Comparison of ENCODE assay signal across 13 cellular contexts in the genomic region with DNA sequence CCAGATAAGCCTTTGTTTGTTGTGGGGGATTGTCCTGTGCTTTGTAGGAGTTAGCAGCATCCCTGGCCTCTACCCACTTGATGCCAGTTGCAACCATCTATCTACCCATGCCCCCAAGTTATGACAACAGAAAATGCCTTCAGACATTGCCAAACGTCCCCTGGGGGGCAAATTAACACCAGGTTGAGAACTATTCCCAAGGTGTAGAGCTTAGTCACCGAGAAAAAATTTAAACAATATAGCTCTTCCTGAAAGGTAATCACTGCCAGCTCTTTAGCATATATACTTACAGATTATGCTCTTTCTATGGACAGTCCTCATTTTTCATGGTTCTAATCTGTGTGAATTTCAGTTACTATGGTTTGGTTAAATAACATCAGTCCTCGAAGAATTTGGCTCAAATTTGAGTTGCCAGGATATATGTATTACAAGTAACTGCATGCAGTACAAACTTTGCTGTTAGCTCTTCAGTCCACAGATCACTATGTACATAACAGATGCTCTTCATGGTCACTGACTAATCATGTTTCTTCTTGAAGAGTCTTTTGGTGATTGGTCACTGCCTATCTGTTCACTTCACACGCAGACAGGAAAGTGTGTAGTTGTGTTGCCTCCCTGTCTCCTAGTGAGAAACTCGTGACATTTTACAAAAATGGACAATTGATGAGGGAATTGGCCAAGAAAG. TPM values are rescaled to one million over a fixed set of nuclear protein-coding genes. Genes with fewer than 3 reads are reported as not detected.
DNase-seq lines count a peak whose midpoint lies in the region; ATAC-seq and TF ChIP-seq lines count a peak whose summit lies in the region.
"Had no signal": no experiment of that assay in that cellular context is flagged by ENCODE, and none has a peak within 500 bp of the region (broad histone marks: within the 10 kb centered on the region; RNA-seq: fewer than 3 reads in every experiment).

No MANE protein-coding gene starts in this region.

- no peaks in the 10 kb centered on the region for H3K9me2 ChIP-seq in hepatocyte (replicated peaks; ENCODE audit: insufficient read depth)

- no peaks in the 10 kb centered on the region for H3K9me3 ChIP-seq in cardiac muscle cell (ENCODE audit: low read depth)
- H3K9me3 ChIP-seq in hepatocyte (ENCODE audit: low read depth): no peaks in the 10 kb centered on the region

- H3K27ac ChIP-seq in cardiac muscle cell (peak overlapping the region; percentile 24), hepatocyte (peak overlapping the region; percentile 50)

- ATAC-seq in Right ventricle myocardium superior (ENCODE audit: poor library complexity): no peak
- no peak for ATAC-seq in T-cell (replicated peaks in 1 of 4)
- no peak for ATAC-seq in stimulated activated naive B cell treated with anti-CD40 and anti-IgM and Interleukin-4, amounts not matched to agents 10 μg/mL and 1 μg/mL and 100 μg/mL, for 72 hours (replicated peaks)
- no peak for ATAC-seq in GM21825 (IDR thresholded peaks at IDR 0.05; ENCODE audit: unreplicated experiment)
- ATAC-seq in stimulated activated memory B cell treated with anti-CD40 and anti-IgM and Interleukin-4, amounts not matched to agents 10 μg/mL and 1 μg/mL and 100 μg/mL, for 72 hours: no peak
- ATAC-seq: activated T-cell treated with anti-CD3 and anti-CD28 coated beads, Interleukin-2, amount 50 U/mL, for 4 hours had no signal

- no peak overlapping the region for H3K4me3 ChIP-seq in cardiac muscle cell
- H3K4me3 ChIP-seq in hepatocyte: no peak overlapping the region

- H3K27me3 Mint-ChIP-seq in T-cell: no peaks in the 10 kb centered on the region
- H3K27me3 Mint-ChIP-seq in stimulated activated naive B cell treated with anti-CD40 and anti-IgM and Interleukin-4, amounts not matched to agents 10 μg/mL and 1 μg/mL and 100 μg/mL, for 72 hours: no peaks in the 10 kb centered on the region
- no peaks in the 10 kb centered on the region for H3K27me3 Mint-ChIP-seq in stimulated activated memory B cell treated with anti-CD40 and anti-IgM and Interleukin-4, amounts not matched to agents 10 μg/mL and 1 μg/mL and 100 μg/mL, for 72 hours

- H3K9me3 Mint-ChIP-seq in T-cell: no peaks in the 10 kb centered on the region
- peaks cover 0 to 2% of the 10 kb centered on the region in 2 donors for H3K9me3 Mint-ChIP-seq in stimulated activated naive B cell treated with anti-CD40 and anti-IgM and Interleukin-4, amounts not matched to agents 10 μg/mL and 1 μg/mL and 100 μg/mL, for 72 hours
- no peaks in the 10 kb centered on the region for H3K9me3 Mint-ChIP-seq in stimulated activated memory B cell treated with anti-CD40 and anti-IgM and Interleukin-4, amounts not matched to agents 10 μg/mL and 1 μg/mL and 100 μg/mL, for 72 hours
- H3K9me3 Mint-ChIP-seq: activated T-cell treated with anti-CD3 and anti-CD28 coated beads, Interleukin-2, amount 50 U/mL, for 4 hours; nephron progenitor cell had no signal

- no peaks in the 10 kb centered on the region for H3K36me3 ChIP-seq in cardiac muscle cell
- no peaks in the 10 kb centered on the region for H3K36me3 ChIP-seq in hepatocyte (replicated peaks; ENCODE audit: insufficient read depth, low read depth)

- WGBS in hepatocyte (ENCODE audit: low lambda C conversion rate, missing lambda C conversion rate): 57% methylated on average over 5 of the region's 5 CpGs

- no peaks in the 10 kb centered on the region for H3K27me3 ChIP-seq in cardiac muscle cell
- H3K27me3 ChIP-seq in hepatocyte: no peaks in the 10 kb centered on the region

- intact Hi-C loops in Right ventricle myocardium superior (cut with DNase I): no loop called here

- H4K20me1 ChIP-seq in hepatocyte (ENCODE audit: insufficient read depth, poor library complexity, severe bottlenecking): peaks cover 87% of the 10 kb centered on the region

- POLR2A ChIA-PET in T-cell (lab: Charles Lee): interaction anchor here in 1 of 2 donors (1.0 kb wide), 1 partner anchor 18 kb away, joined by 7 read pairs; no protein-coding TSS in a partner anchor

- peaks cover 8% of the 10 kb centered on the region for H3K36me3 Mint-ChIP-seq in T-cell
- H3K36me3 Mint-ChIP-seq in stimulated activated naive B cell treated with anti-CD40 and anti-IgM and Interleukin-4, amounts not matched to agents 10 μg/mL and 1 μg/mL and 100 μg/mL, for 72 hours: peaks cover 14 to 19% of the 10 kb centered on the region in 2 donors
- H3K36me3 Mint-ChIP-seq in stimulated activated memory B cell treated with anti-CD40 and anti-IgM and Interleukin-4, amounts not matched to agents 10 μg/mL and 1 μg/mL and 100 μg/mL, for 72 hours: no peaks in the 10 kb centered on the region

- CTCF ChIA-PET in T-cell (lab: Charles Lee): interaction anchor here in 1 of 2 donors (0.7 to 1.6 kb wide), 5 partner anchors 12 to 30 kb away, joined by 3 to 4 read pairs (median 3); no protein-coding TSS in a partner anchor

- H2AFZ ChIP-seq in hepatocyte: no peak overlapping the region

- H3K4me1 Mint-ChIP-seq in T-cell: peaks cover 86 to 88% (median 88%) of the 10 kb centered on the region in 3 donors
- peaks cover 68 to 92% of the 10 kb centered on the region in 2 donors for H3K4me1 Mint-ChIP-seq in stimulated activated naive B cell treated with anti-CD40 and anti-IgM and Interleukin-4, amounts not matched to agents 10 μg/mL and 1 μg/mL and 100 μg/mL, for 72 hours
- peaks cover 79% of the 10 kb centered on the region for H3K4me1 Mint-ChIP-seq in stimulated activated memory B cell treated with anti-CD40 and anti-IgM and Interleukin-4, amounts not matched to agents 10 μg/mL and 1 μg/mL and 100 μg/mL, for 72 hours

- peak overlapping the region; percentile 29 to 30 for H3K27ac Mint-ChIP-seq in T-cell
- H3K27ac Mint-ChIP-seq in stimulated activated naive B cell treated with anti-CD40 and anti-IgM and Interleukin-4, amounts not matched to agents 10 μg/mL and 1 μg/mL and 100 μg/mL, for 72 hours: peak overlapping the region; percentile 70
- H3K27ac Mint-ChIP-seq in stimulated activated memory B cell treated with anti-CD40 and anti-IgM and Interleukin-4, amounts not matched to agents 10 μg/mL and 1 μg/mL and 100 μg/mL, for 72 hours: no peak overlapping the region
- H3K27ac Mint-ChIP-seq: nephron progenitor cell had no signal

- TF ChIP-seq CTCF in cardiac muscle cell (IDR thresholded peaks at IDR 0.05; ENCODE audit: low read depth, low read length) (no peak), hepatocyte (IDR thresholded peaks at IDR 0.05; ENCODE audit: poor library complexity) (no peak)

- H3K4me3 Mint-ChIP-seq in T-cell: no peak overlapping the region
- H3K4me3 Mint-ChIP-seq in stimulated activated naive B cell treated with anti-CD40 and anti-IgM and Interleukin-4, amounts not matched to agents 10 μg/mL and 1 μg/mL and 100 μg/mL, for 72 hours: no peak overlapping the region
- no peak overlapping the region for H3K4me3 Mint-ChIP-seq in stimulated activated memory B cell treated with anti-CD40 and anti-IgM and Interleukin-4, amounts not matched to agents 10 μg/mL and 1 μg/mL and 100 μg/mL, for 72 hours
- H3K4me3 Mint-ChIP-seq: activated T-cell treated with anti-CD3 and anti-CD28 coated beads, Interleukin-2, amount 50 U/mL, for 4 hours; nephron progenitor cell had no signal

- H3K79me2 ChIP-seq in hepatocyte: peaks cover 98% of the 10 kb centered on the region

- peaks cover 58% of the 10 kb centered on the region for H3K4me1 ChIP-seq in cardiac muscle cell (ENCODE audit: low read depth)
- peaks cover 55% of the 10 kb centered on the region for H3K4me1 ChIP-seq in hepatocyte (ENCODE audit: insufficient read depth)

- no peak overlapping the region for H3K4me2 ChIP-seq in hepatocyte

- DNase-seq in cardiac muscle cell (ENCODE audit: low read depth in 1 of 2, low spot score in 1 of 2) (no peak), Right ventricle myocardium superior (no peak), T-cell (no peak), hepatocyte (ENCODE audit: low spot score) (no peak), NCI-H2029 treated with DMSO at 0.1 percent for 48 hours (lab: John Stamatoyannopoulos, UW) (no peak)
- DNase-seq in stimulated activated naive B cell treated with anti-CD40 and anti-IgM and Interleukin-4, amounts not matched to agents 10 μg/mL and 1 μg/mL and 100 μg/mL, for 72 hours: no peak
- DNase-seq: activated T-cell treated with anti-CD3 and anti-CD28 coated beads, Interleukin-2, amount 50 U/mL, for 4 hours; AML-193; NCI-H524; nephron progenitor cell; stimulated activated CD8-positive, alpha-beta memory T cell treated with anti-CD3 and anti-CD28 coated beads, Interleukin-4, amount 100 ng/mL, for 48 hours had no signal

RNA-seq across cellular contexts. Expression of a gene that starts 25.2 kb away (rescaled TPM):
- total RNA-seq in cardiac muscle cell (99.4 and 117 TPM in 2 replicates), Right ventricle myocardium superior (200 TPM), T-cell (100 to 1,000 TPM in 1 of 5 donors, 10 to 100 TPM in 4; 64.3 to 117 (median 78.4) TPM), hepatocyte (38.9 and 39.4 TPM in 2 replicates)
- polyA plus RNA-seq in cardiac muscle cell (31.4 and 37.1 TPM in 2 replicates), hepatocyte (12.8 and 13.3 TPM in 2 replicates)
